Comparison of ENCODE assay signal across 9 cellular contexts in genomic region chr3:62992520-62992919, GRCh38.
"Had no signal": no experiment of that assay in that cellular context is flagged by ENCODE, and none has a peak within 500 bp of the region (broad histone marks: within the 10 kb centered on the region; RNA-seq: fewer than 3 reads in every experiment).

No MANE protein-coding gene starts in this region.

- DNase-seq: GM23248, GOT3, H7, HFFc6 had no signal

- FAIRE-seq: HepG2 had no signal

- H3K27ac ChIP-seq: GM23248, HL-60 had no signal

- ATAC-seq: HCT116, HepG2 had no signal

- H3K4me1 Mint-ChIP-seq: IgD-negative memory B cell had no signal

- H3K4me3 ChIP-seq: GM23248, HAP-1 had no signal

- H3K36me3 ChIP-seq: HAP-1 had no signal

- H3K36me3 Mint-ChIP-seq: IgD-negative memory B cell had no signal

- H3K9me3 ChIP-seq: HAP-1 had no signal

- H3K4me3 Mint-ChIP-seq: HFFc6, IgD-negative memory B cell had no signal

- H3K27ac Mint-ChIP-seq: HFFc6, IgD-negative memory B cell had no signal
